In the genomic region with DNA sequence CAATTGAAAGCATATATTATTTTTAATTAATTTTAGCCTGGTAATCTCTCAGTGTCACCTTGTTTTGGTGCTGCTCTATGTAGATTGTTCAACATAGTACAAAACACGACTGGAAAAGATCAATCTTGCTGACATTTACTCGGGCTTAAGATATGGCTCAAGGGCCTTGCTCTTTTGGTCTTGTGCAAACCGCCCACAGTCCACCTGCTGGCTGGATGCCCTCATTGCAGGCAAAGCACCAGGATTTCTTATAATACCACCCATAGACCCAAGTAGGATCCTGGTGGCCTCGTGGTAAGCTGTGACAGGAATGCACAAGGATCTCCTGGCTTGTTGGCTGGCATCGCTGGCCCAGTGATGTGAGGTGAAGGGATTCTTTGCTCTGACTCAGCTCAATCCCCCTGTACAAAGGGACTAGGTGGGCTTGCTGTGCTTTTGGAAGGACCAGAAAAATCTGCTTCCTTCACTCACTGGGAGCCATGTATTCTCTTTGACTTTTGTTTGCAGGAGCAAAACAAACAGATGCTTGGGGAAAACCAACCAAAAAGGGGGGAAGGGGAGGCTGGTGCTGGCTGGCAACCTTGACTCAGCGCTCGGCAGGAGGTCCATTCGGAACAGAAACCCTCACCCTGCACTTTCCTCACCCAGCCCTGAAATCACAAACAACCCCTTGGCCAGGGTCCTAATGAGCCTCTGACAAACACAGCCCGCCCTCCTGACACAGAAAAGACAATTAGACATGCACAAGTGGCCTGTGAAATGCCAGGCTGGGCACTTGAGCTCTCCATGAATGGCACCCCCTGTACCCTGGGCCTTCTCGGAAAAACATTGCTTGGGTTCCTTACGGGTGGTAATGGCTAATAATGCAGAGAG, we compare ENCODE assay signal across 2 cellular contexts.
A peak's percentile ranks its signal among the peaks of the same experiment; 100 is the strongest.
TF ChIP-seq lines count a peak whose summit lies in the region.

No MANE protein-coding gene starts in this region.

TF ChIP-seq in WTC11, 78 proteins besides CTCF, POLR2A, EP300 and RAD21:
- no peak for TF ChIP-seq NR1H2 (CRISPR knock-in tag; IDR thresholded peaks at IDR 0.05)
- no peak for TF ChIP-seq ZNF138 (CRISPR knock-in tag; conservative IDR thresholded peaks at IDR 0.05)
- TF ChIP-seq TP53 (CRISPR knock-in tag; IDR thresholded peaks at IDR 0.05): no peak
- TF ChIP-seq, protein P1, sequence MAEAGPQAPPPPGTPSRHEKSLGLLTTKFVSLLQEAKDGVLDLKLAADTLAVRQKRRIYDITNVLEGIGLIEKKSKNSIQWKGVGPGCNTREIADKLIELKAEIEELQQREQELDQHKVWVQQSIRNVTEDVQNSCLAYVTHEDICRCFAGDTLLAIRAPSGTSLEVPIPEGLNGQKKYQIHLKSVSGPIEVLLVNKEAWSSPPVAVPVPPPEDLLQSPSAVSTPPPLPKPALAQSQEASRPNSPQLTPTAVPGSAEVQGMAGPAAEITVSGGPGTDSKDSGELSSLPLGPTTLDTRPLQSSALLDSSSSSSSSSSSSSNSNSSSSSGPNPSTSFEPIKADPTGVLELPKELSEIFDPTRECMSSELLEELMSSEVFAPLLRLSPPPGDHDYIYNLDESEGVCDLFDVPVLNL (CRISPR knock-in tag; IDR thresholded peaks at IDR 0.05; ENCODE audit: borderline replicate concordance, low read depth): no peak
- TF ChIP-seq, protein P2, sequence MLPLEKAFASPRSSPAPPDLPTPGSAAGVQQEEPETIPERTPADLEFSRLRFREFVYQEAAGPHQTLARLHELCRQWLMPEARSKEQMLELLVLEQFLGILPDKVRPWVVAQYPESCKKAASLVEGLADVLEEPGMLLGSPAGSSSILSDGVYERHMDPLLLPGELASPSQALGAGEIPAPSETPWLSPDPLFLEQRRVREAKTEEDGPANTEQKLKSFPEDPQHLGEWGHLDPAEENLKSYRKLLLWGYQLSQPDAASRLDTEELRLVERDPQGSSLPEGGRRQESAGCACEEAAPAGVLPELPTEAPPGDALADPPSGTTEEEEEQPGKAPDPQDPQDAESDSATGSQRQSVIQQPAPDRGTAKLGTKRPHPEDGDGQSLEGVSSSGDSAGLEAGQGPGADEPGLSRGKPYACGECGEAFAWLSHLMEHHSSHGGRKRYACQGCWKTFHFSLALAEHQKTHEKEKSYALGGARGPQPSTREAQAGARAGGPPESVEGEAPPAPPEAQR (CRISPR knock-in tag; IDR thresholded peaks at IDR 0.05): no peak
- TF ChIP-seq FOXP1 (CRISPR knock-in tag; IDR thresholded peaks at IDR 0.05; ENCODE audit: borderline replicate concordance): no peak
- TF ChIP-seq, protein P3, sequence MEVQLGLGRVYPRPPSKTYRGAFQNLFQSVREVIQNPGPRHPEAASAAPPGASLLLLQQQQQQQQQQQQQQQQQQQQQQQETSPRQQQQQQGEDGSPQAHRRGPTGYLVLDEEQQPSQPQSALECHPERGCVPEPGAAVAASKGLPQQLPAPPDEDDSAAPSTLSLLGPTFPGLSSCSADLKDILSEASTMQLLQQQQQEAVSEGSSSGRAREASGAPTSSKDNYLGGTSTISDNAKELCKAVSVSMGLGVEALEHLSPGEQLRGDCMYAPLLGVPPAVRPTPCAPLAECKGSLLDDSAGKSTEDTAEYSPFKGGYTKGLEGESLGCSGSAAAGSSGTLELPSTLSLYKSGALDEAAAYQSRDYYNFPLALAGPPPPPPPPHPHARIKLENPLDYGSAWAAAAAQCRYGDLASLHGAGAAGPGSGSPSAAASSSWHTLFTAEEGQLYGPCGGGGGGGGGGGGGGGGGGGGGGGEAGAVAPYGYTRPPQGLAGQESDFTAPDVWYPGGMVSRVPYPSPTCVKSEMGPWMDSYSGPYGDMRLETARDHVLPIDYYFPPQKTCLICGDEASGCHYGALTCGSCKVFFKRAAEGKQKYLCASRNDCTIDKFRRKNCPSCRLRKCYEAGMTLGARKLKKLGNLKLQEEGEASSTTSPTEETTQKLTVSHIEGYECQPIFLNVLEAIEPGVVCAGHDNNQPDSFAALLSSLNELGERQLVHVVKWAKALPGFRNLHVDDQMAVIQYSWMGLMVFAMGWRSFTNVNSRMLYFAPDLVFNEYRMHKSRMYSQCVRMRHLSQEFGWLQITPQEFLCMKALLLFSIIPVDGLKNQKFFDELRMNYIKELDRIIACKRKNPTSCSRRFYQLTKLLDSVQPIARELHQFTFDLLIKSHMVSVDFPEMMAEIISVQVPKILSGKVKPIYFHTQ (CRISPR knock-in tag; IDR thresholded peaks at IDR 0.05): no peak
- TF ChIP-seq NFYB (CRISPR knock-in tag; conservative IDR thresholded peaks at IDR 0.05; ENCODE audit: low read depth): no peak

TF ChIP-seq in HepG2, 621 proteins besides CTCF, POLR2A, EP300 and RAD21 (continues in another document):
- no peak for TF ChIP-seq TBL1XR1 (IDR thresholded peaks at IDR 0.05; ENCODE audit: borderline replicate concordance, low read length, partially characterized antibody)
- TF ChIP-seq, protein P4, sequence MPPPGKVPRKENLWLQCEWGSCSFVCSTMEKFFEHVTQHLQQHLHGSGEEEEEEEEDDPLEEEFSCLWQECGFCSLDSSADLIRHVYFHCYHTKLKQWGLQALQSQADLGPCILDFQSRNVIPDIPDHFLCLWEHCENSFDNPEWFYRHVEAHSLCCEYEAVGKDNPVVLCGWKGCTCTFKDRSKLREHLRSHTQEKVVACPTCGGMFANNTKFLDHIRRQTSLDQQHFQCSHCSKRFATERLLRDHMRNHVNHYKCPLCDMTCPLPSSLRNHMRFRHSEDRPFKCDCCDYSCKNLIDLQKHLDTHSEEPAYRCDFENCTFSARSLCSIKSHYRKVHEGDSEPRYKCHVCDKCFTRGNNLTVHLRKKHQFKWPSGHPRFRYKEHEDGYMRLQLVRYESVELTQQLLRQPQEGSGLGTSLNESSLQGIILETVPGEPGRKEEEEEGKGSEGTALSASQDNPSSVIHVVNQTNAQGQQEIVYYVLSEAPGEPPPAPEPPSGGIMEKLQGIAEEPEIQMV (CRISPR knock-in tag; IDR thresholded peaks at IDR 0.05; ENCODE audit: low read depth): no peak
- TF ChIP-seq, protein P5, sequence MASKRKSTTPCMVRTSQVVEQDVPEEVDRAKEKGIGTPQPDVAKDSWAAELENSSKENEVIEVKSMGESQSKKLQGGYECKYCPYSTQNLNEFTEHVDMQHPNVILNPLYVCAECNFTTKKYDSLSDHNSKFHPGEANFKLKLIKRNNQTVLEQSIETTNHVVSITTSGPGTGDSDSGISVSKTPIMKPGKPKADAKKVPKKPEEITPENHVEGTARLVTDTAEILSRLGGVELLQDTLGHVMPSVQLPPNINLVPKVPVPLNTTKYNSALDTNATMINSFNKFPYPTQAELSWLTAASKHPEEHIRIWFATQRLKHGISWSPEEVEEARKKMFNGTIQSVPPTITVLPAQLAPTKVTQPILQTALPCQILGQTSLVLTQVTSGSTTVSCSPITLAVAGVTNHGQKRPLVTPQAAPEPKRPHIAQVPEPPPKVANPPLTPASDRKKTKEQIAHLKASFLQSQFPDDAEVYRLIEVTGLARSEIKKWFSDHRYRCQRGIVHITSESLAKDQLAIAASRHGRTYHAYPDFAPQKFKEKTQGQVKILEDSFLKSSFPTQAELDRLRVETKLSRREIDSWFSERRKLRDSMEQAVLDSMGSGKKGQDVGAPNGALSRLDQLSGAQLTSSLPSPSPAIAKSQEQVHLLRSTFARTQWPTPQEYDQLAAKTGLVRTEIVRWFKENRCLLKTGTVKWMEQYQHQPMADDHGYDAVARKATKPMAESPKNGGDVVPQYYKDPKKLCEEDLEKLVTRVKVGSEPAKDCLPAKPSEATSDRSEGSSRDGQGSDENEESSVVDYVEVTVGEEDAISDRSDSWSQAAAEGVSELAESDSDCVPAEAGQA (IDR thresholded peaks at IDR 0.05; ENCODE audit: low read depth): 0 out of 2 replicates have a peak, but pooled peaks have one; percentile 26
- TF ChIP-seq, protein P5 (CRISPR knock-in tag; IDR thresholded peaks at IDR 0.05; ENCODE audit: borderline replicate concordance): no peak
- TF ChIP-seq, protein P6, sequence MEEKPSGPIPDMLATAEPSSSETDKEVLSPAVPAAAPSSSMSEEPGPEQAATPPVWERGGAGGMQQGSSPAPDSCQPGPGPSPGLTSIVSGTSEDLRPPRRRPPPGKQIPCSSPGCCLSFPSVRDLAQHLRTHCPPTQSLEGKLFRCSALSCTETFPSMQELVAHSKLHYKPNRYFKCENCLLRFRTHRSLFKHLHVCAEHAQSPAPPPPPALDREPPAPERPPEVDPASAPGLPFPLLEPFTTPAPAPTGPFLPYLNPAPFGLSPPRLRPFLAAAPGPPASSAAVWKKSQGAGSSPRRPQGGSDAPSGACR (CRISPR knock-in tag; IDR thresholded peaks at IDR 0.05): no peak
- TF ChIP-seq ZNF782 (CRISPR knock-in tag; IDR thresholded peaks at IDR 0.05; ENCODE audit: borderline replicate concordance): no peak
- TF ChIP-seq HDAC2 (CRISPR knock-in tag; IDR thresholded peaks at IDR 0.05): peak; percentile 31; the same call in 1 of the 2 replicates
- TF ChIP-seq, protein P7, sequence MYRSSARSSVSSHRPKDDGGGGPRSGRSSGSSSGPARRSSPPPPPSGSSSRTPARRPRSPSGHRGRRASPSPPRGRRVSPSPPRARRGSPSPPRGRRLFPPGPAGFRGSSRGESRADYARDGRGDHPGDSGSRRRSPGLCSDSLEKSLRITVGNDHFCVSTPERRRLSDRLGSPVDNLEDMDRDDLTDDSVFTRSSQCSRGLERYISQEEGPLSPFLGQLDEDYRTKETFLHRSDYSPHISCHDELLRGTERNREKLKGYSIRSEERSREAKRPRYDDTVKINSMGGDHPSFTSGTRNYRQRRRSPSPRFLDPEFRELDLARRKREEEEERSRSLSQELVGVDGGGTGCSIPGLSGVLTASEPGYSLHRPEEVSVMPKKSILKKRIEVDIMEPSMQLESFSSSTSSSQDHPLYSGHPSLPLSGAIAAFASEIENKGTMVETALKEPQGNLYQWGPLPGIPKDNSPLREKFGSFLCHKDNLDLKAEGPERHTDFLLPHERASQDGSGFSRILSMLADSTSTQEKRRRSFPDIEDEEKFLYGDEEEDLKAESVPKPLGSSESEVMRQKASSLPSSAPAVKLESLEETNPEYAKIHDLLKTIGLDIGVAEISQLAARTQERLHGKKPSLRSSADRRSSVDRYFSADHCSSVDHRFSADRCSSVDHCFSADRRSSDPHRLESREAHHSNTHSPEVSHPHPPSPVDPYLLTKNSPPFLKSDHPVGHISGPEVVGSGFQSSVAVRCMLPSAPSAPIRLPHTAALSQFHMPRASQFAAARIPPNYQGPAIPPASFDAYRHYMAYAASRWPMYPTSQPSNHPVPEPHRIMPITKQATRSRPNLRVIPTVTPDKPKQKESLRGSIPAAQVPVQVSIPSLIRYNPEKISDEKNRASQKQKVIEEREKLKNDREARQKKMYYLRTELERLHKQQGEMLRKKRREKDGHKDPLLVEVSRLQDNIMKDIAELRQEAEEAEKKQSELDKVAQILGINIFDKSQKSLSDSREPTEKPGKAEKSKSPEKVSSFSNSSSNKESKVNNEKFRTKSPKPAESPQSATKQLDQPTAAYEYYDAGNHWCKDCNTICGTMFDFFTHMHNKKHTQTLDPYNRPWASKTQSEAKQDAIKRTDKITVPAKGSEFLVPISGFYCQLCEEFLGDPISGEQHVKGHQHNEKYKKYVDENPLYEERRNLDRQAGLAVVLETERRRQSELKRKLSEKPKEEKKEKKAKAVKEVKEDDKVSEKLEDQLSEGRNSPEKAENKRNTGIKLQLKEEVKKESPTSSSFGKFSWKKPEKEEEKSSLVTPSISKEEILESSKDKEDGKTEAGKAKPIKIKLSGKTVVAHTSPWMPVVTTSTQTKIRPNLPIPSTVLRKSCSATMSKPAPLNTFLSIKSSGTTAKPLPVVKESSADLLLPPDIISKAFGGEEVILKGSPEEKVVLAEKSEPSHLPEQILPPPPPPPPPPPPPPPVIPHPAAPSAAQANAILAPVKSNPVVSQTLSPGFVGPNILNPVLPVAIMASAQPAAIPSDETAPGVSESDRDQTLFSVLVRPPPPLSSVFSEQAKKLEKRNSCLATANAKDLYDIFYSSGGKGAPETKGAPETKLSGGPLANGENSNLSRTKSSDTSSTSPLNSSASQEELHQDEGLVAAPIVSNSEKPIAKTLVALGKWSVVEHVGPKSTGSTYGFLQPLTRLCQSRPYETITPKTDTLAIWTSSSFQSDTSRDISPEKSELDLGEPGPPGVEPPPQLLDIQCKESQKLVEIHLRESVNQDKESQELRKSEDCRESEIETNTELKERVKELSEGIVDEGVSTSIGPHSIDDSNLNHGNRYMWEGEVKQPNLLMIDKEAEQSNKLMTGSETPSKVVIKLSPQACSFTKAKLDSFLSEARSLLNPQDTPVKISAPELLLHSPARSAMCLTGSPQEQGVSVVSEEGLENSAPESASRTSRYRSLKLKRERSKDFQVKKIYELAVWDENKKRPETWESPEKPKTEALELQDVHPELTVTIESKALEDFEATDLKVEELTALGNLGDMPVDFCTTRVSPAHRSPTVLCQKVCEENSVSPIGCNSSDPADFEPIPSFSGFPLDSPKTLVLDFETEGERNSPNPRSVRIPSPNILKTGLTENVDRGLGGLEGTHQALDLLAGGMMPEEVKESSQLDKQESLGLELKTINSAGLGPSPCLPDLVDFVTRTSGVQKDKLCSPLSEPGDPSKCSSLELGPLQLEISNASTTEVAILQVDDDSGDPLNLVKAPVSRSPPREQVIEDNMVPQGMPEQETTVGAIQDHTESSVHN (CRISPR knock-in tag; IDR thresholded peaks at IDR 0.05): no peak
- no peak for TF ChIP-seq ZNF556 (CRISPR knock-in tag; IDR thresholded peaks at IDR 0.05; ENCODE audit: borderline replicate concordance)
- TF ChIP-seq, protein P8, sequence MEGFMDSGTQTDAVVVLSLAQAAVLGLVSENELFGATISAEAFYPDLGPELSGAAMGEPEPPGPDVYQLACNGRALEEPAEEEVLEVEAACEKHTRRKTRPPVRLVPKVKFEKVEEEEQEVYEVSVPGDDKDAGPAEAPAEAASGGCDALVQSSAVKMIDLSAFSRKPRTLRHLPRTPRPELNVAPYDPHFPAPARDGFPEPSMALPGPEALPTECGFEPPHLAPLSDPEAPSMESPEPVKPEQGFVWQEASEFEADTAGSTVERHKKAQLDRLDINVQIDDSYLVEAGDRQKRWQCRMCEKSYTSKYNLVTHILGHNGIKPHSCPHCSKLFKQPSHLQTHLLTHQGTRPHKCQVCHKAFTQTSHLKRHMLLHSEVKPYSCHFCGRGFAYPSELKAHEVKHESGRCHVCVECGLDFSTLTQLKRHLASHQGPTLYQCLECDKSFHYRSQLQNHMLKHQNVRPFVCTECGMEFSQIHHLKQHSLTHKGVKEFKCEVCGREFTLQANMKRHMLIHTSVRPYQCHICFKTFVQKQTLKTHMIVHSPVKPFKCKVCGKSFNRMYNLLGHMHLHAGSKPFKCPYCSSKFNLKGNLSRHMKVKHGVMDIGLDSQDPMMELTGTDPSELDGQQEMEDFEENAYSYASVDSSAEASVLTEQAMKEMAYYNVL (CRISPR knock-in tag; IDR thresholded peaks at IDR 0.05; ENCODE audit: borderline replicate concordance): peak; percentile 60; the same call in 1 of the 2 replicates
- no peak for TF ChIP-seq ZNF431 (CRISPR knock-in tag; IDR thresholded peaks at IDR 0.05; ENCODE audit: borderline replicate concordance, low read depth)
- TF ChIP-seq THYN1 (CRISPR knock-in tag; IDR thresholded peaks at IDR 0.05; ENCODE audit: borderline replicate concordance, low read depth): no peak
- no peak for TF ChIP-seq TAF15 (IDR thresholded peaks at IDR 0.05; ENCODE audit: low read depth, low read length, poor library complexity, severe bottlenecking)
- TF ChIP-seq KDM5B (CRISPR knock-in tag; IDR thresholded peaks at IDR 0.05; ENCODE audit: borderline replicate concordance): peak; percentile 26; the same call in 1 of the 2 replicates
